Comparison of ENCODE assay signal across 19 cellular contexts in genomic region chr12:114512351-114512750, GRCh38.
"Had no signal": no experiment of that assay in that cellular context is flagged by ENCODE, and none has a peak within 500 bp of the region (broad histone marks: within the 10 kb centered on the region; RNA-seq: fewer than 3 reads in every experiment).

No MANE protein-coding gene starts in this region.

- H3K36me3 Mint-ChIP-seq: activated CD4-positive, alpha-beta memory T cell treated with anti-CD3 and anti-CD28 coated beads for 36 hours; activated CD8-positive, alpha-beta memory T cell treated with anti-CD3 and anti-CD28 coated beads, Interleukin-2, amount 10 ng/mL, durations not matched to agents 7 days and 5 days; activated naive CD8-positive, alpha-beta T cell treated with anti-CD3 and anti-CD28 coated beads, Interleukin-2, amount 10 ng/mL, durations not matched to agents 7 days and 5 days had no signal

- H3K27ac Mint-ChIP-seq: activated B cell treated with CpG ODN at 0.5 μM for 24 hours; activated CD4-positive, alpha-beta memory T cell treated with anti-CD3 and anti-CD28 coated beads for 36 hours; activated CD8-positive, alpha-beta memory T cell treated with anti-CD3 and anti-CD28 coated beads, Interleukin-2, amount 10 ng/mL, durations not matched to agents 7 days and 5 days; activated naive CD8-positive, alpha-beta T cell treated with anti-CD3 and anti-CD28 coated beads, Interleukin-2, amount 10 ng/mL, durations not matched to agents 7 days and 5 days; activated T-helper 17 cell treated with anti-CD3 and anti-CD28 coated beads, Interleukin-2, amount 50 U/mL, for 72 hours; progenitor cell of endocrine pancreas had no signal

- ATAC-seq: activated CD8-positive, alpha-beta memory T cell treated with anti-CD3 and anti-CD28 coated beads, Interleukin-2, amount 10 ng/mL, durations not matched to agents 7 days and 5 days; activated T-helper 17 cell treated with anti-CD3 and anti-CD28 coated beads, Interleukin-2, amount 50 U/mL, for 72 hours; foreskin keratinocyte; left lung had no signal

- DNase-seq: activated B cell treated with CpG ODN at 0.5 μM for 24 hours; activated CD4-positive, alpha-beta memory T cell treated with anti-CD3 and anti-CD28 coated beads for 36 hours; activated CD4-positive, alpha-beta T cell treated with anti-CD3 and anti-CD28 coated beads for 4 hours; activated CD8-positive, alpha-beta memory T cell treated with anti-CD3 and anti-CD28 coated beads, Interleukin-2, amount 10 ng/mL, durations not matched to agents 7 days and 5 days; activated naive CD4-positive, alpha-beta T cell; activated naive CD8-positive, alpha-beta T cell treated with anti-CD3 and anti-CD28 coated beads, Interleukin-2, amount 10 ng/mL, durations not matched to agents 7 days and 5 days; amygdala; brain microvascular endothelial cell; colonic mucosa; foreskin keratinocyte; glutamatergic neuron; hypothalamus; kidney; left lung; stimulated activated CD8-positive, alpha-beta memory T cell treated with anti-CD3 and anti-CD28 coated beads, Interleukin-4, amount 100 ng/mL, for 48 hours; stimulated activated naive CD4-positive, alpha-beta T cell had no signal

- H3K27me3 ChIP-seq: brain microvascular endothelial cell, colonic mucosa had no signal

- H3K4me3 Mint-ChIP-seq: activated B cell treated with CpG ODN at 0.5 μM for 24 hours; activated CD4-positive, alpha-beta memory T cell treated with anti-CD3 and anti-CD28 coated beads for 36 hours; activated CD8-positive, alpha-beta memory T cell treated with anti-CD3 and anti-CD28 coated beads, Interleukin-2, amount 10 ng/mL, durations not matched to agents 7 days and 5 days; activated naive CD8-positive, alpha-beta T cell treated with anti-CD3 and anti-CD28 coated beads, Interleukin-2, amount 10 ng/mL, durations not matched to agents 7 days and 5 days; activated T-helper 17 cell treated with anti-CD3 and anti-CD28 coated beads, Interleukin-2, amount 50 U/mL, for 72 hours; central memory CD8-positive, alpha-beta T cell had no signal

- H3K9me3 Mint-ChIP-seq: activated CD4-positive, alpha-beta memory T cell treated with anti-CD3 and anti-CD28 coated beads for 36 hours; activated naive CD8-positive, alpha-beta T cell treated with anti-CD3 and anti-CD28 coated beads, Interleukin-2, amount 10 ng/mL, durations not matched to agents 7 days and 5 days; activated T-helper 17 cell treated with anti-CD3 and anti-CD28 coated beads, Interleukin-2, amount 50 U/mL, for 72 hours; central memory CD8-positive, alpha-beta T cell had no signal

- H3K36me3 ChIP-seq: brain microvascular endothelial cell, colonic mucosa, left lung had no signal

- H3K27me3 Mint-ChIP-seq: activated CD4-positive, alpha-beta memory T cell treated with anti-CD3 and anti-CD28 coated beads for 36 hours; activated CD8-positive, alpha-beta memory T cell treated with anti-CD3 and anti-CD28 coated beads, Interleukin-2, amount 10 ng/mL, durations not matched to agents 7 days and 5 days; activated naive CD8-positive, alpha-beta T cell treated with anti-CD3 and anti-CD28 coated beads, Interleukin-2, amount 10 ng/mL, durations not matched to agents 7 days and 5 days; central memory CD8-positive, alpha-beta T cell had no signal

- H3K4me3 ChIP-seq: colonic mucosa, left lung had no signal

- H3K4me1 Mint-ChIP-seq: activated B cell treated with CpG ODN at 0.5 μM for 24 hours; activated CD8-positive, alpha-beta memory T cell treated with anti-CD3 and anti-CD28 coated beads, Interleukin-2, amount 10 ng/mL, durations not matched to agents 7 days and 5 days; activated naive CD8-positive, alpha-beta T cell treated with anti-CD3 and anti-CD28 coated beads, Interleukin-2, amount 10 ng/mL, durations not matched to agents 7 days and 5 days; activated T-helper 17 cell treated with anti-CD3 and anti-CD28 coated beads, Interleukin-2, amount 50 U/mL, for 72 hours; central memory CD8-positive, alpha-beta T cell had no signal

- H3K9me3 ChIP-seq: colonic mucosa, left lung had no signal

- H3K27ac ChIP-seq: brain microvascular endothelial cell, colonic mucosa, foreskin keratinocyte, left lung had no signal

- H3K4me1 ChIP-seq: colonic mucosa, foreskin keratinocyte, left lung had no signal
